In the genomic region with DNA sequence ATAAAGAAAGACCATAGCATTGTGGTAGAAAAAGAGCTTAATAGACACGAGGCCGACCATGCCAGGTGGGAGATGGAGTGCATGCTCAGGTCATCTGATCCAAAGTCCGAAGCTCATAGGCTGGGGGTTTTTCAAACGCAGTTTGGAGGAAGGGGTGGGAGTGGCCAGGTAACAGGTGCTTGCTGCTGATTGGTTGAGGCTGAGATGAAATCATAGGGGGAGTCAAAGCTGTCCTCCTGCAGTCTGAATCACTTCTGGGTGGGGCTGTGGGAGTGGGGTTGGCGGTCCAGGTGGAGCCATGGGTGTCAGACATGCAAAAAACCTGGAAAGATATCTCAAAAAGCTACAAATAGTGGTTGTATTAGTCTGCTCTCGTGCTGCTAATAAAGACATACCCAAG, we compare ENCODE assay signal across 23 cellular contexts.
"Had no signal": no experiment of that assay in that cellular context is flagged by ENCODE, and none has a peak within 500 bp of the region (broad histone marks: within the 10 kb centered on the region; RNA-seq: fewer than 3 reads in every experiment).

No MANE protein-coding gene starts in this region.

- H3K36me3 Mint-ChIP-seq: memory B cell, neural progenitor cell had no signal

- H3K27ac Mint-ChIP-seq: dendritic cell treated with granulocyte-macrophage colony-stimulating factor and Interleukin-4, amounts not matched to agents 40 ng/mL and 50 ng/mL, for 4 days; immature natural killer cell; memory B cell; natural killer cell treated with Interleukin-12 subunit alpha and Interleukin-12 subunit beta and Interleukin-15 and Interleukin-18, amount 100 ng/mL, for 72 hours; neural progenitor cell had no signal

- ATAC-seq: foreskin keratinocyte; gastroesophageal sphincter; heart left ventricle; left ventricle myocardium superior; lower lobe of right lung; natural killer cell treated with Interleukin-12 subunit alpha and Interleukin-12 subunit beta and Interleukin-15 and Interleukin-18, amount 100 ng/mL, for 72 hours; sciatic nerve had no signal

- DNase-seq: effector memory CD4-positive, alpha-beta T cell; foreskin keratinocyte; heart left ventricle; hippocampal formation; immature natural killer cell; islet precursor cell; kidney glomerular epithelial cell; left ventricle myocardium superior; lower lobe of right lung; stimulated activated CD4-positive, alpha-beta T cell treated with anti-CD3 and anti-CD28 coated beads, Interleukin-12 subunit alpha, Interleukin-12 subunit beta, amount 100 ng/mL, for 4 hours; stimulated activated CD4-positive, alpha-beta T cell treated with anti-CD3 and anti-CD28 coated beads, Interleukin-1b, Interleukin-23, amount 100 ng/mL, for 48 hours; stimulated activated CD4-positive, alpha-beta T cell treated with anti-CD3 and anti-CD28 coated beads, Interleukin-4, amount 100 ng/mL, for 1 hour; stimulated activated CD8-positive, alpha-beta memory T cell treated with anti-CD3 and anti-CD28 coated beads, Interleukin-4, amount 100 ng/mL, for 48 hours; stimulated activated naive CD4-positive, alpha-beta T cell treated with Interleukin-2 at 50 U/mL for 16 hours; stomach; tibial artery; upper lobe of left lung had no signal

- H3K4me3 Mint-ChIP-seq: dendritic cell treated with granulocyte-macrophage colony-stimulating factor and Interleukin-4, amounts not matched to agents 40 ng/mL and 50 ng/mL, for 4 days; memory B cell; natural killer cell treated with Interleukin-12 subunit alpha and Interleukin-12 subunit beta and Interleukin-15 and Interleukin-18, amount 100 ng/mL, for 72 hours; neural progenitor cell had no signal

- H3K9me3 Mint-ChIP-seq: natural killer cell treated with Interleukin-12 subunit alpha and Interleukin-12 subunit beta and Interleukin-15 and Interleukin-18, amount 100 ng/mL, for 72 hours had no signal
